In the genomic region with DNA sequence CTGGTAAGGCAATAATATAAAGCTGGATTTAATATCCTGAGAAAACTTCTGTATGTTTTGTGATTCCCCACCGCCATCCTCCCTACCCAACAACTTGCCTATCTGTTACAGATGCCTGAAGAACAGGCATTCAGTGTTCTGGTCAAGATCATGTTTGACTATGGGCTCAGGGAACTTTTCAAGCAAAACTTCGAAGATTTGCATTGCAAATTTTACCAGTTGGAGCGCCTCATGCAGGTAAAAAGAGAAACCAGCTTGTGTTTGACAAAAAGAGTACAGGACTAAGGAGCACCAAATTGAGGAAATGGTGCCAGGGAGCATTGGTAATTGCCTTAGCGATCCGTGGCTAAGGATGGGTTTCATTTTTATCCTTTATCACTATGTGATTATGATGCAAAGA, we compare ENCODE assay signal across 11 cellular contexts. TPM values are rescaled to one million over a fixed set of nuclear protein-coding genes. Genes with fewer than 3 reads are reported as not detected.
A peak's percentile ranks its signal among the peaks of the same experiment; 100 is the strongest.
DNase-seq lines count a peak whose midpoint lies in the region; ATAC-seq, FAIRE-seq and TF ChIP-seq lines count a peak whose summit lies in the region.
"Had no signal": no experiment of that assay in that cellular context is flagged by ENCODE, and none has a peak within 500 bp of the region (broad histone marks: within the 10 kb centered on the region; RNA-seq: fewer than 3 reads in every experiment).

No MANE protein-coding gene starts in this region.

- peak overlapping the region; percentile 20 for H3K4me3 ChIP-seq in right cardiac atrium (ENCODE audit: low read length)
- peak overlapping the region in 1 of 4 experiments; percentile 37; a peak in 1 of 8 replicates for H3K4me3 ChIP-seq in H1 (ENCODE audit: extremely low read depth in 1 of 4, insufficient read depth in 2 of 4, low read depth in 3 of 4, low read length in 4 of 4)
- H3K4me3 ChIP-seq in osteoblast (ENCODE audit: insufficient read depth, low read length), result peak overlapping the region; percentile 54

- H2BK15ac ChIP-seq in H1 (ENCODE audit: low read length), result no peak overlapping the region

- H3K36me3 ChIP-seq in H1 (ENCODE audit: control insufficient read depth in 2 of 4, insufficient read depth in 4 of 4, low read length in 3 of 4) (peaks cover 0 to 35% (median 4%) of the 10 kb centered on the region in 4 experiments; a peak in 4 of 8 replicates), osteoblast (ENCODE audit: insufficient read depth, low read length) (peaks cover 10% of the 10 kb centered on the region)

- H2AK5ac ChIP-seq in H1 (ENCODE audit: low read depth, low read length), result no peak overlapping the region

- DNase-seq in right cardiac atrium (no peak), left ventricle myocardium superior (no peak), H1 (ENCODE audit: low read depth in 1 of 2, low spot score in 2 of 2) (no peak), osteoblast (ENCODE audit: insufficient read length, low spot score, missing footprints) (no peak), NCI-H1417 (lab: John Stamatoyannopoulos, UW) (no peak), SHP77 (lab: John Stamatoyannopoulos, UW) (no peak), KBM-7 (no peak), mucosa of gallbladder (ENCODE audit: low spot score) (no peak)
- DNase-seq: activated CD4-positive, CD25-positive, alpha-beta regulatory T cell treated with anti-CD3 and anti-CD28 coated beads, Interleukin-2, amount 50 U/mL, for 72 hours; naive B cell had no signal

- H2BK120ac ChIP-seq in H1 (replicated peaks; ENCODE audit: low read depth, low read length), result no peak overlapping the region

- H3K79me1 ChIP-seq in H1 (ENCODE audit: low read depth, low read length), result no peaks in the 10 kb centered on the region

- TF ChIP-seq RAD21 in H1 (IDR thresholded peaks at IDR 0.05 in 1 of 2, conservative IDR thresholded peaks at IDR 0.05 in 1 of 2; ENCODE audit: low read depth in 2 of 2, low read length in 2 of 2), result no peak

- H3K9me3 ChIP-seq in right cardiac atrium (ENCODE audit: control insufficient read depth, low read length) (no peaks in the 10 kb centered on the region), H1 (ENCODE audit: insufficient read depth in 2 of 2, low read depth in 1 of 2, low read length in 1 of 2) (no peaks in the 10 kb centered on the region), osteoblast (ENCODE audit: low read depth, low read length) (no peaks in the 10 kb centered on the region)

- H3K23ac ChIP-seq in H1 (ENCODE audit: insufficient read length), result no peak overlapping the region

- no peak overlapping the region for H2BK12ac ChIP-seq in H1 (ENCODE audit: low read depth, low read length)

- TF ChIP-seq POLR2A in H1 (IDR thresholded peaks at IDR 0.05; ENCODE audit: control extremely low read depth in 1 of 2, low read depth in 2 of 2, low read length in 2 of 2), result no peak

- no peak overlapping the region for H4K8ac ChIP-seq in H1 (ENCODE audit: extremely low read depth, insufficient read depth, low read length)

- WGBS in right cardiac atrium, result 63% methylated on average over 5 of the region's 5 CpGs
- WGBS in H1 (ENCODE audit: extremely low coverage in 1 of 2, insufficient coverage in 1 of 2, insufficient read length in 1 of 2, insufficient replicate concordance in 2 of 2, low coverage in 1 of 2, low lambda C conversion rate in 2 of 2, missing lambda C conversion rate in 1 of 2), 2 experiments, result 49% methylated on average over 5 of the region's 5 CpGs; no CpG with 5 or more reads in 1 of the 2 experiments

- intact Hi-C loops in right cardiac atrium (cut with DNase I) (no loop called here), left ventricle myocardium superior (cut with micrococcal nuclease) (no loop called here)

- POLR2A ChIA-PET in H1 (lab: Charles Lee; ENCODE audit: partially characterized antibody), result interaction anchor here (0.8 to 1.5 kb wide), 5 partner anchors 9 to 168 kb away, joined by 3 to 5 read pairs (median 3); partner anchors contain the start of genes RABGAP1 and RC3H2

- TF ChIP-seq CTCF in H1 (IDR thresholded peaks at IDR 0.05; ENCODE audit: control extremely low read depth in 1 of 3, insufficient read depth in 1 of 3, low read depth in 1 of 3, low read length in 3 of 3) (no peak), osteoblast (IDR thresholded peaks at IDR 0.05; ENCODE audit: extremely low read depth, low read depth, low read length) (no peak)

- no peak overlapping the region for H3K9ac ChIP-seq in H1 (replicated peaks in 1 of 4; ENCODE audit: extremely low read depth in 1 of 4, low read depth in 3 of 4, low read length in 3 of 4)

- H3K27ac ChIP-seq in right cardiac atrium (ENCODE audit: low read length) (no peak overlapping the region), H1 (ENCODE audit: low read depth, low read length) (no peak overlapping the region), osteoblast (ENCODE audit: low read depth, low read length) (peak overlapping the region; percentile 55)

- no peak overlapping the region for H3K4ac ChIP-seq in H1 (replicated peaks; ENCODE audit: insufficient read length, low read depth, low read length)

- in situ Hi-C loops in KBM-7 (cut with MboI; ENCODE audit: low pct_unique_long_range_greater_than_20kb, low sequenced_read_pairs), result loop anchor here (25.0 kb wide), 1 partner anchor 89 kb away; no protein-coding TSS in a partner anchor

- TF ChIP-seq EP300 in H1 (IDR thresholded peaks at IDR 0.05; ENCODE audit: borderline replicate concordance in 1 of 2, low read depth in 2 of 2, low read length in 2 of 2), result no peak

- no peaks in the 10 kb centered on the region for H3K23me2 ChIP-seq in H1 (ENCODE audit: low read depth, low read length)

- peak overlapping the region; percentile 32 to 63 for H3K4me2 ChIP-seq in H1 (ENCODE audit: insufficient read depth in 1 of 2, low read depth in 2 of 2, low read length in 2 of 2)
- H3K4me2 ChIP-seq in osteoblast (ENCODE audit: insufficient read depth, low read length), result peak overlapping the region; percentile 81

- CTCF ChIA-PET in H1 (lab: Charles Lee; ENCODE audit: partially characterized antibody), result interaction anchor here (0.8 to 1.3 kb wide), 4 partner anchors 24 to 277 kb away, joined by 3 to 4 read pairs (median 3); no protein-coding TSS in a partner anchor

- H2BK5ac ChIP-seq in H1 (ENCODE audit: low read depth, low read length), result no peak overlapping the region

- no peak overlapping the region for H3K56ac ChIP-seq in H1 (replicated peaks; ENCODE audit: insufficient read length, low read depth, low read length)

- H2BK20ac ChIP-seq in H1 (ENCODE audit: low read length), result no peak overlapping the region

- FAIRE-seq in H1 (lab: Jason Lieb, UNC), result peak; percentile 81
- FAIRE-seq: islet of Langerhans had no signal

- no peaks in the 10 kb centered on the region for H4K20me1 ChIP-seq in H1 (replicated peaks in 1 of 2; ENCODE audit: control insufficient read depth in 1 of 2, insufficient read depth in 2 of 2, low read length in 2 of 2)
- H4K20me1 ChIP-seq in osteoblast (ENCODE audit: insufficient read depth, low read length), result no peaks in the 10 kb centered on the region

- no peaks in the 10 kb centered on the region for H3K27me3 ChIP-seq in right cardiac atrium (ENCODE audit: control insufficient read depth, insufficient read depth)
- no peaks in the 10 kb centered on the region for H3K27me3 ChIP-seq in H1 (replicated peaks in 1 of 4; ENCODE audit: control insufficient read depth in 3 of 4, extremely low read depth in 1 of 4, insufficient read depth in 3 of 4, low read length in 3 of 4)
- H3K27me3 ChIP-seq in osteoblast (ENCODE audit: insufficient read depth, low read length), result no peaks in the 10 kb centered on the region

- H4K5ac ChIP-seq in H1 (ENCODE audit: insufficient read length, low read depth, low read length), result no peak overlapping the region

- no peak overlapping the region for H3K18ac ChIP-seq in H1 (ENCODE audit: extremely low read depth, low read length)

- H2AFZ ChIP-seq in H1 (ENCODE audit: low read length), result no peak overlapping the region
- H2AFZ ChIP-seq in osteoblast (ENCODE audit: low read length), result peak overlapping the region; percentile 28

- peaks cover 4% of the 10 kb centered on the region for H3K4me1 ChIP-seq in right cardiac atrium (ENCODE audit: control insufficient read depth, insufficient read depth, low read length)
- peaks cover 6 to 27% (median 17%) of the 10 kb centered on the region in 4 experiments; a peak in 6 of 7 replicates for H3K4me1 ChIP-seq in H1 (replicated peaks in 1 of 4; ENCODE audit: control insufficient read depth in 3 of 4, insufficient read depth in 4 of 4, low read length in 3 of 4)
- H3K4me1 ChIP-seq in osteoblast (ENCODE audit: insufficient read depth, low read length), result peaks cover 27% of the 10 kb centered on the region

- ATAC-seq in right cardiac atrium, result no peak
- ATAC-seq in left ventricle myocardium superior, result no peak

- no peak overlapping the region for H4K91ac ChIP-seq in H1 (replicated peaks; ENCODE audit: insufficient read length, low read length)

- H3K79me2 ChIP-seq in H1 (ENCODE audit: control insufficient read depth in 1 of 2, insufficient read depth in 2 of 2, low read length in 2 of 2) (no peaks in the 10 kb centered on the region), osteoblast (ENCODE audit: insufficient read depth, low read length) (no peaks in the 10 kb centered on the region)

- H3K14ac ChIP-seq in H1 (ENCODE audit: insufficient read length), result no peak overlapping the region

TF ChIP-seq in H1, 55 proteins besides CTCF, POLR2A, EP300 and RAD21:
- TF ChIP-seq SP1 (IDR thresholded peaks at IDR 0.05; ENCODE audit: low read depth, low read length) (0 out of 2 replicates have a peak, but pooled peaks have one; percentile 17), GTF2F1 (IDR thresholded peaks at IDR 0.05; ENCODE audit: borderline replicate concordance, low read depth, low read length) (no peak), SUZ12 (IDR thresholded peaks at IDR 0.05; ENCODE audit: low read length) (no peak), POU5F1 (IDR thresholded peaks at IDR 0.05; ENCODE audit: low read depth, low read length) (peak; percentile 81), EGR1 (IDR thresholded peaks at IDR 0.05; ENCODE audit: borderline replicate concordance, low read depth, low read length) (no peak)

RNA-seq across cellular contexts. Expression of gene GPR21, which starts 40.0 kb away (rescaled TPM):
- total RNA-seq in right cardiac atrium (1 to 10 TPM in 2 of 4 donors, under 1 TPM in 1, not detected in 1; 0.82 to 1.1 (median 1.0) TPM), left ventricle myocardium superior (0.72 TPM), osteoblast (1.4 and 2.7 TPM in 2 replicates), mucosa of gallbladder (1.9 TPM)
- polyA plus RNA-seq in right cardiac atrium (0.36 TPM), H1 (2011; rRNA removed) (0.61 and 0.71 TPM in 2 replicates)
- total RNA-seq in H1 (2021; fragmentation: NEBNext Ultra II Directional; extraction: Animal tissue kit (Norgen Biotek cat#: 25700)), result 0.58 and 0.65 TPM in 2 replicates
- 0.14 TPM for polyA plus RNA-seq in H1 (2011; cell fraction: cytosol; rRNA removed)
- polyA plus RNA-seq in H1 (2011; cell fraction: nucleus; rRNA removed), result 2.0 TPM
- polyA plus RNA-seq in H1 (2012, experiment 1 of 2), result 0.14 TPM in 1 of 4 replicates, not detected in the others
- polyA plus RNA-seq in H1 (2012, experiment 2 of 2), result not detected
- not detected for polyA plus RNA-seq in H1 (2013, experiment 1 of 2)
- not detected for polyA plus RNA-seq in H1 (2013, experiment 2 of 2)
- polyA minus RNA-seq in H1 (2011; rRNA and poly(A)+ RNA removed), result 27.7 and 27.9 TPM in 2 replicates
- 1.3 TPM for polyA minus RNA-seq in H1 (2011; cell fraction: cytosol; rRNA and poly(A)+ RNA removed)
- polyA minus RNA-seq in H1 (2011; cell fraction: nucleus; rRNA and poly(A)+ RNA removed), result 53.2 TPM
